In the genomic region with DNA sequence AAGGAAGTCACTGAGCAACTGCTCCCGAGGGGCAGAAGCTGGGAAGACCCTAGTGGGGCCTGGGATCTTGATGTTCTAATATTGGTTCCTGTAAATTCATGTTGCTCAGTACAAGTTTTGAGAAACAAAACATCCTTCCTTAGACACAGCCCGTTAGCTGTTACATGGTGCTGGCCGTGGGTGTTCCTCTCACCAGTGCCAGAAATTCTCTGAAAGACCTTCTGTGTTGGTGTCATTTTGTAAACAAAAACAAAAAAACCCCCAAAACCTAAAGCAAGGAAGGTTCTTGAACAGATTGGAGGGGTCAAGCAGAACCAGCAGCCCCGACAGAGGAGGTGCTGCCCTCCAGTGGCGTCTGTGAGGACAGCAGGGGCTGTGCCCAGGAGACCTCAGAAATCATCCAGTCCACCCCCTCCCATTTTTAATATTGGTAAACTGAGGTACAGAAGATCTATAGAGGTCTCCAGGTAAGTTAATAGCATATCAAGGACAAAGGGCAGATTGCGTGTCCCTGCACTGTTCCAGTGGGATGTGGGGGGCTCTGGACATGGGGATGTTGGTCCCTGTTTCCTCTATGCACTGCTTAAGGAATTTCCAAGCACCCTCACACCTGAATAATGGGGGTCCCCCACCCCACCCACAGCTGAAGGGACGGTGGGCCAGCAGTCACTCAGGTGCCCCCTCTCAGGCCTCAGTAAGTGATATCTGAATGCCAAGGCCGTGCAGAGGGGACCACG, we compare ENCODE assay signal across 8 cellular contexts. TPM values are rescaled to one million over a fixed set of nuclear protein-coding genes. Genes with fewer than 3 reads are reported as not detected.
DNase-seq lines count a peak whose midpoint lies in the region; ATAC-seq and TF ChIP-seq lines count a peak whose summit lies in the region.

No MANE protein-coding gene starts in this region.

- H3K27ac Mint-ChIP-seq in activated naive CD8-positive, alpha-beta T cell, result peak overlapping the region; percentile 85

- TF ChIP-seq CTCF in AG10803 (conservative IDR thresholded peaks at IDR 0.05; ENCODE audit: low read length), result peak; percentile 96
- peak; percentile 90 for TF ChIP-seq CTCF in GM20000 (IDR thresholded peaks at IDR 0.05; ENCODE audit: extremely low read depth, missing control alignments)

- H3K4me1 Mint-ChIP-seq in activated naive CD8-positive, alpha-beta T cell (ENCODE audit: low read depth), result peaks cover 46% of the 10 kb centered on the region

- DNase-seq in AG10803 (ENCODE audit: low read depth), result peak; percentile 42
- DNase-seq in GM20000 (ENCODE audit: low spot score), result peak; percentile 74
- peak; percentile 15 for DNase-seq in SK-N-DZ (ENCODE audit: low spot score)
- peak; percentile 86 for DNase-seq in cardiac septum (ENCODE audit: low spot score)
- peak; percentile 22 for DNase-seq in renal cortical epithelial cell (ENCODE audit: low read depth)

- H3K4me3 ChIP-seq in AG10803 (ENCODE audit: low read length), result no peak overlapping the region

- intact Hi-C loops in cardiac septum (cut with DNase I), result loop anchor here (1.0 to 5.0 kb wide), 3 partner anchors 70 to 129 kb away; no protein-coding TSS in a partner anchor

- H3K9me3 Mint-ChIP-seq in activated naive CD8-positive, alpha-beta T cell (ENCODE audit: low read depth), result no peaks in the 10 kb centered on the region

- H3K4me3 Mint-ChIP-seq in activated naive CD8-positive, alpha-beta T cell, result peak overlapping the region; percentile 51

- H3K27me3 Mint-ChIP-seq in activated naive CD8-positive, alpha-beta T cell, result no peaks in the 10 kb centered on the region

- no peaks in the 10 kb centered on the region for H3K36me3 Mint-ChIP-seq in activated naive CD8-positive, alpha-beta T cell

- no peak for ATAC-seq in HG02678 (IDR thresholded peaks at IDR 0.05; ENCODE audit: unreplicated experiment)
- ATAC-seq in GM19023 (IDR thresholded peaks at IDR 0.05; ENCODE audit: unreplicated experiment), result no peak

RNA-seq across cellular contexts. Expression of gene SLC2A7, which starts 38.2 kb away (rescaled TPM):
- polyA plus RNA-seq in SK-N-DZ (2014; cell fraction: cytosol; rRNA removed), result not detected in 2 replicates
- polyA plus RNA-seq in SK-N-DZ (2014; cell fraction: nucleus; rRNA removed), result not detected in 2 replicates
- total RNA-seq in cardiac septum, result not detected
- total RNA-seq in renal cortical epithelial cell, result not detected in 2 replicates

RNA-seq across cellular contexts. Expression of gene CA6, which starts 42.4 kb away (rescaled TPM):
- polyA plus RNA-seq in SK-N-DZ (2014; cell fraction: cytosol; rRNA removed), result not detected in 2 replicates
- not detected in 2 replicates for polyA plus RNA-seq in SK-N-DZ (2014; cell fraction: nucleus; rRNA removed)
- total RNA-seq in cardiac septum, result not detected
- not detected in 2 replicates for total RNA-seq in renal cortical epithelial cell

Comparison
In these comparisons a context has a peak if more than half of its experiments do, and no peak if none do; other contexts are left out.
1. DNase-seq: peak in every context shown above with its lines; median percentile 86 in cardiac septum; 74 in GM20000; 42 in AG10803; 22 in renal cortical epithelial cell; 15 in SK-N-DZ.